21 cellular contexts compared by ENCODE assay signal in the genomic region with DNA sequence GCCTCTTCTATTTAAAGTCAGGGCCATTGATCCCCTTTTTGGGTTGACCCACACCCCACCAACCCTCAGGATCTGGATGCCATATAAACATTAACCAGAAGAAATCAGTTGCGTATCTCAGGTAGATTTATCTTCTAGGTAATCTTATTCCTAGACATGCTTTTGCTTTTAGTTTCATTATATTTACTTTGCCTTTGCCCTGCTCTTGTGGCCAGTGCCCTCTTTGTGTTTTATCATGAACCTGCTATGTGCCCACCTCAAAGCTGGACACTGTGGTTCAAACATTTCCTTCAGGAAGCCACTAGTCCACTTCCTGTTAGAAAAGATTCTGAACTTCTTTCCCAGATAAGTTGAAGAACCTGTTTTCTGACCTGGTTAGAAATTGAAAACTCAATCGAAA.
DNase-seq lines count a peak whose midpoint lies in the region; ATAC-seq, FAIRE-seq and TF ChIP-seq lines count a peak whose summit lies in the region.
"Had no signal": no experiment of that assay in that cellular context is flagged by ENCODE, and none has a peak within 500 bp of the region (broad histone marks: within the 10 kb centered on the region; RNA-seq: fewer than 3 reads in every experiment).

No MANE protein-coding gene starts in this region.

- no peaks in the 10 kb centered on the region for H3K9me2 ChIP-seq in PC-3 (replicated peaks; ENCODE audit: low read length)

- H3K27ac ChIP-seq in PC-3 (ENCODE audit: low read length) (peak overlapping the region; percentile 82), tibial artery (peak overlapping the region; percentile 70 to 91)
- H3K27ac ChIP-seq: HL-60 had no signal

- TF ChIP-seq CTCF in PC-3 (conservative IDR thresholded peaks at IDR 0.05; ENCODE audit: low read depth, low read length) (no peak), bronchial epithelial cell (IDR thresholded peaks at IDR 0.05; ENCODE audit: insufficient read depth, low read length, severe bottlenecking) (no peak), mucosa of descending colon (IDR thresholded peaks at IDR 0.05) (no peak), tibial artery (IDR thresholded peaks at IDR 0.05) (no peak)

- H3K36me3 ChIP-seq in PC-3 (ENCODE audit: low read depth, low read length) (no peaks in the 10 kb centered on the region), bronchial epithelial cell (ENCODE audit: control insufficient read depth, insufficient read depth, low read length) (no peaks in the 10 kb centered on the region), mucosa of descending colon (ENCODE audit: low read depth) (no peaks in the 10 kb centered on the region), tibial artery (no peaks in the 10 kb centered on the region)
- H3K36me3 ChIP-seq: esophagus muscularis mucosa, gastrocnemius medialis, ovary, sigmoid colon, suprapubic skin had no signal

- no TSS peak for BruUV-seq in PC-3 (replicated peaks; lab: Mats Ljungman, UMichigan)

- peak; percentile 51 for DNase-seq in PC-3
- DNase-seq in bronchial epithelial cell (ENCODE audit: low read depth), result peak; percentile 28
- DNase-seq in mucosa of descending colon, result no peak
- no peak for DNase-seq in tibial artery
- DNase-seq in SW480 (ENCODE audit: low spot score), result no peak
- DNase-seq: activated CD4-positive, alpha-beta T cell treated with anti-CD3 and anti-CD28 coated beads, Interleukin-2, amount 50 U/mL, for 1 hour; CD8-positive, alpha-beta memory T cell; DMS79 treated with DMSO at 0.1 percent for 48 hours; effector memory CD8-positive, alpha-beta T cell; hypothalamus; naive thymus-derived CD8-positive, alpha-beta T cell; NCI-H446 had no signal

- ATAC-seq in PC-3, result no peak
- ATAC-seq in mucosa of descending colon, result peak; percentile 29
- ATAC-seq in HG02938 (IDR thresholded peaks at IDR 0.05; ENCODE audit: unreplicated experiment), result no peak
- ATAC-seq in HG03135 (IDR thresholded peaks at IDR 0.05; ENCODE audit: unreplicated experiment), result no peak
- ATAC-seq: effector memory CD8-positive, alpha-beta T cell; GM12878; naive thymus-derived CD8-positive, alpha-beta T cell had no signal

- H3K4me3 ChIP-seq in PC-3 (ENCODE audit: low read length), result no peak overlapping the region
- no peak overlapping the region for H3K4me3 ChIP-seq in bronchial epithelial cell (ENCODE audit: low read depth, low read length)
- no peak overlapping the region for H3K4me3 ChIP-seq in mucosa of descending colon
- H3K4me3 ChIP-seq in tibial artery, result no peak overlapping the region
- H3K4me3 ChIP-seq: esophagus muscularis mucosa, gastrocnemius medialis, GM12878, ovary, sigmoid colon, suprapubic skin had no signal

- POLR2A ChIA-PET in PC-3 (lab: Charles Lee; ENCODE audit: unreplicated experiment), result no interaction called here

- H3K9me3 ChIP-seq in PC-3 (ENCODE audit: low read length), result no peaks in the 10 kb centered on the region
- no peaks in the 10 kb centered on the region for H3K9me3 ChIP-seq in mucosa of descending colon
- no peaks in the 10 kb centered on the region for H3K9me3 ChIP-seq in tibial artery
- H3K9me3 ChIP-seq: esophagus muscularis mucosa, gastrocnemius medialis, ovary, sigmoid colon, suprapubic skin had no signal

- CTCF ChIA-PET in PC-3 (lab: Charles Lee), result no interaction called here

- H3K27me3 ChIP-seq in PC-3 (ENCODE audit: low read length) (no peaks in the 10 kb centered on the region), bronchial epithelial cell (ENCODE audit: control insufficient read depth, insufficient read depth, low read length) (no peaks in the 10 kb centered on the region), tibial artery (no peaks in the 10 kb centered on the region)
- H3K27me3 ChIP-seq: esophagus muscularis mucosa, gastrocnemius medialis, ovary, sigmoid colon, suprapubic skin had no signal

- H4K20me1 ChIP-seq in PC-3 (ENCODE audit: low read length), result no peaks in the 10 kb centered on the region

- H3K9ac ChIP-seq in PC-3 (ENCODE audit: low read length), result no peak overlapping the region

- H3F3A ChIP-seq in PC-3 (ENCODE audit: low read length, unreplicated experiment), result no peaks in the 10 kb centered on the region

- FAIRE-seq in bronchial epithelial cell (lab: Jason Lieb, UNC), result no peak
- FAIRE-seq: GM12878 had no signal

- H3K4me1 ChIP-seq in PC-3 (ENCODE audit: insufficient read depth, low read length) (peaks cover 44% of the 10 kb centered on the region), mucosa of descending colon (ENCODE audit: low read depth) (peaks cover 35% of the 10 kb centered on the region), tibial artery (peaks cover 0 to 56% (median 32%) of the 10 kb centered on the region in 4 donors)
- H3K4me1 ChIP-seq: gastrocnemius medialis had no signal

- H3K4me2 ChIP-seq in PC-3 (ENCODE audit: low read length), result peak overlapping the region; percentile 58

- no peaks in the 10 kb centered on the region for H3K79me2 ChIP-seq in PC-3 (ENCODE audit: low read length)

- intact Hi-C loops in PC-3 (cut with micrococcal nuclease), result loop anchor here (5.0 kb wide), 1 partner anchor 214 kb away; no protein-coding TSS in a partner anchor
- intact Hi-C loops in mucosa of descending colon (cut with DNase I, micrococcal nuclease), result no loop called here
- intact Hi-C loops in tibial artery (cut with DNase I; ENCODE audit: low total_unique reads), result no loop called here

- no peak overlapping the region for H2AFZ ChIP-seq in PC-3 (ENCODE audit: low read length)

Comparison
In these comparisons a context has a peak if more than half of its experiments do, and no peak if none do; other contexts are left out.
1. DNase-seq: peak in PC-3 (single experiment) and bronchial epithelial cell (single experiment); none in mucosa of descending colon (0 of 3), tibial artery (0 of 2) and SW480 (single experiment).